Comparison of ENCODE assay signal across 1 cellular context in genomic region chr6:43724914-43725642, GRCh38.
TF ChIP-seq lines count a peak whose summit lies in the region.

No MANE protein-coding gene starts in this region.

TF ChIP-seq in HepG2, 621 proteins besides CTCF, POLR2A, EP300 and RAD21 (continued from another document and continues in another):
- TF ChIP-seq PPARG (CRISPR knock-in tag; conservative IDR thresholded peaks at IDR 0.05) = peak; percentile 39; the same call in 1 of the 2 replicates
- TF ChIP-seq ARNT2 (CRISPR knock-in tag; IDR thresholded peaks at IDR 0.05; ENCODE audit: low read depth) = peak; percentile 90
- peak; percentile 99 for TF ChIP-seq TFE3 (CRISPR knock-in tag; IDR thresholded peaks at IDR 0.05)
- TF ChIP-seq CBFB (CRISPR knock-in tag; IDR thresholded peaks at IDR 0.05) = peak; percentile 100
- TF ChIP-seq ZNF18 (CRISPR knock-in tag; IDR thresholded peaks at IDR 0.05; ENCODE audit: insufficient replicate concordance) = no peak
- TF ChIP-seq ARNT (IDR thresholded peaks at IDR 0.05) = no peak
- no peak for TF ChIP-seq GMEB2 (CRISPR knock-in tag; IDR thresholded peaks at IDR 0.05; ENCODE audit: low read depth)
- peak; percentile 29; the same call in 1 of the 2 replicates for TF ChIP-seq ZNF770 (CRISPR knock-in tag; IDR thresholded peaks at IDR 0.05)
- TF ChIP-seq MXI1 (IDR thresholded peaks at IDR 0.05; ENCODE audit: borderline replicate concordance, low read depth, low read length) = peak; percentile 70; the same call in 2 of the 3 replicates
- TF ChIP-seq ZNF773 (CRISPR knock-in tag; IDR thresholded peaks at IDR 0.05; ENCODE audit: borderline replicate concordance) = 0 out of 2 replicates have a peak, but pooled peaks have one; percentile 56
- TF ChIP-seq ZIK1 (CRISPR knock-in tag; IDR thresholded peaks at IDR 0.05; ENCODE audit: borderline replicate concordance, low read depth) = no peak
- TF ChIP-seq ZFP82 (CRISPR knock-in tag; IDR thresholded peaks at IDR 0.05; ENCODE audit: borderline replicate concordance) = no peak
- TF ChIP-seq ZBTB14 (CRISPR knock-in tag; IDR thresholded peaks at IDR 0.05) = peak; percentile 97
- TF ChIP-seq ZSCAN25 (CRISPR knock-in tag; IDR thresholded peaks at IDR 0.05) = no peak; the same call in 1 of the 2 replicates
- peak; percentile 99 for TF ChIP-seq BHLHE40 (IDR thresholded peaks at IDR 0.05; ENCODE audit: low read length)
- TF ChIP-seq AGO1 (IDR thresholded peaks at IDR 0.05; ENCODE audit: low read depth, low read length, poor library complexity, severe bottlenecking) = no peak
- no peak for TF ChIP-seq ZNF749 (CRISPR knock-in tag; IDR thresholded peaks at IDR 0.05; ENCODE audit: borderline replicate concordance)
- TF ChIP-seq PATZ1 (CRISPR knock-in tag; IDR thresholded peaks at IDR 0.05) = peak; percentile 90
- peak; percentile 70; the same call in 1 of the 2 replicates for TF ChIP-seq TSC22D2 (CRISPR knock-in tag; IDR thresholded peaks at IDR 0.05; ENCODE audit: borderline replicate concordance)
- no peak for TF ChIP-seq GTF3A (CRISPR knock-in tag; conservative IDR thresholded peaks at IDR 0.05)
- peak; percentile 63 for TF ChIP-seq EED (CRISPR knock-in tag; IDR thresholded peaks at IDR 0.05)
- no peak for TF ChIP-seq MIXL1 (CRISPR knock-in tag; IDR thresholded peaks at IDR 0.05)
- peak; percentile 65 for TF ChIP-seq RBFOX2 (IDR thresholded peaks at IDR 0.05; ENCODE audit: low read depth, low read length)
- no peak for TF ChIP-seq SRY (CRISPR knock-in tag; IDR thresholded peaks at IDR 0.05)
- TF ChIP-seq DPF2 (CRISPR knock-in tag; IDR thresholded peaks at IDR 0.05; ENCODE audit: borderline replicate concordance, low read depth) = 0 out of 2 replicates have a peak, but pooled peaks have one; percentile 35
- TF ChIP-seq ISL2 (CRISPR knock-in tag; IDR thresholded peaks at IDR 0.05) = peak; percentile 52; the same call in 1 of the 2 replicates
- TF ChIP-seq ZBTB20 (CRISPR knock-in tag; IDR thresholded peaks at IDR 0.05; ENCODE audit: borderline replicate concordance, low read depth) = 0 out of 2 replicates have a peak, but pooled peaks have one; percentile 7
- no peak for TF ChIP-seq ZNF446 (CRISPR knock-in tag; IDR thresholded peaks at IDR 0.05)
- no peak for TF ChIP-seq TBP (CRISPR knock-in tag; IDR thresholded peaks at IDR 0.05)
- TF ChIP-seq TRIM22 (IDR thresholded peaks at IDR 0.05) = no peak
- TF ChIP-seq ELF4 (CRISPR knock-in tag; IDR thresholded peaks at IDR 0.05; ENCODE audit: borderline replicate concordance) = no peak
- TF ChIP-seq ZNF441 (CRISPR knock-in tag; IDR thresholded peaks at IDR 0.05; ENCODE audit: borderline replicate concordance) = no peak
- no peak for TF ChIP-seq SNAPC5 (CRISPR knock-in tag; IDR thresholded peaks at IDR 0.05; ENCODE audit: borderline replicate concordance)
- TF ChIP-seq YEATS4 (CRISPR knock-in tag; IDR thresholded peaks at IDR 0.05; ENCODE audit: borderline replicate concordance) = peak; percentile 92
- TF ChIP-seq ZNF720 (CRISPR knock-in tag; IDR thresholded peaks at IDR 0.05) = no peak
- TF ChIP-seq ZNF580 (CRISPR knock-in tag; IDR thresholded peaks at IDR 0.05; ENCODE audit: borderline replicate concordance, low read depth) = peak; percentile 69
- no peak for TF ChIP-seq NFATC3 (CRISPR knock-in tag; IDR thresholded peaks at IDR 0.05)
- no peak for TF ChIP-seq ZSCAN22 (CRISPR knock-in tag; IDR thresholded peaks at IDR 0.05)
- TF ChIP-seq NFE2 (CRISPR knock-in tag; IDR thresholded peaks at IDR 0.05) = no peak
- TF ChIP-seq ZNF766 (CRISPR knock-in tag; IDR thresholded peaks at IDR 0.05; ENCODE audit: borderline replicate concordance) = no peak
- no peak for TF ChIP-seq KMT2A (CRISPR knock-in tag; IDR thresholded peaks at IDR 0.05)
- TF ChIP-seq ZNF350 (CRISPR knock-in tag; IDR thresholded peaks at IDR 0.05; ENCODE audit: borderline replicate concordance, low read depth) = peak; percentile 97
- TF ChIP-seq SIX1 (CRISPR knock-in tag; IDR thresholded peaks at IDR 0.05; ENCODE audit: borderline replicate concordance) = peak; percentile 86; the same call in 1 of the 2 replicates
